In the genomic region with DNA sequence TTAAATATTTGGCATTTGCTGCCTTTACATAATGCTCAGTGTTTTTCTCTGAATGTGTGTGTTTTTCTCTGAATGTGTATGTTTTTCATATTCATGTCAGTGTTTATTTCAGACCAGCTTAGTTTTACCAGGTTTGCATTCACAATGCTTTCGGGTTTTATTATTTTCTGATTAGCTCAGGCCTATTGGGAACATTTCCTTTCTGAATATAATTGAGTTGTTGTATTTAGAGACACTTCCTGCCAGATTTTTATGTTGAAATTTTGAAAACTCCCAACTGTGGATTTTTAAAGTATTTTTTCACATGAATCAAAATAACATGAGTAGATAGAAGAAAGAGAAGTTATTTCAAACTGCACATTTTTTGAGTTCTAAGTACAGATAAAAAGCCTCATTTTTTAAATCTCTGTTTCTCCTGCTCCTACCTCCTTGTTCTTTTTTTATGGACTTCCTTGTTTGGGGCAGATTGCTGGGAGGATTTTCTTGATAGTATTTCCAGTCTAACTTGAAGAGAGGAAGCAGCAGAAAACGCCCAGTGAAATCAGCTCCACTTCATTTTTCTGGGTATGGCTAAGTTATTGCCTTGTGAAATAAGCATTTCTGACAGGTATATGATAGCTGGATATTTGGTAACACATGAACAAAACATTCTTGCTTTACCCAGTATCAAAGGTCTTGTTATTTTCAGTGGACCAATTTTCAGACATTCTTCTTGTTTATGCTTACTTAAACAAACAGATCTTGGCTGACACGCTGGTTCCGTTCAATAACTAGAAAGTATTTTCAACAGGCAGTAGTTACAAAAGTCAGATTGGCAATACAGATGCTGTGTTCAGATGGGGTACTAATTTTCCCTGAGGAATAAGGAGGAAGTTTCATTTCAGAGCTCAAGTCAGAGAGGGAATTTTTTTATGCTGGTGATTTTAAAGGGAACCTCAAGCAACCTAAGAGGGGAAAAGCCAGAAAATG, we compare ENCODE assay signal across 12 cellular contexts.
A peak's percentile ranks its signal among the peaks of the same experiment; 100 is the strongest.
DNase-seq lines count a peak whose midpoint lies in the region; ATAC-seq and TF ChIP-seq lines count a peak whose summit lies in the region.
"Had no signal": no experiment of that assay in that cellular context is flagged by ENCODE, and none has a peak within 500 bp of the region (broad histone marks: within the 10 kb centered on the region; RNA-seq: fewer than 3 reads in every experiment).

No MANE protein-coding gene starts in this region.

- H3K9me2 ChIP-seq in Karpas-422 (replicated peaks; ENCODE audit: insufficient read depth, low read length): no peaks in the 10 kb centered on the region

- H3K36me3 Mint-ChIP-seq in Calu3 (ENCODE audit: insufficient read depth, unreplicated experiment): no peaks in the 10 kb centered on the region

- H2AFZ ChIP-seq in osteoblast (ENCODE audit: low read length): no peak overlapping the region
- no peak overlapping the region for H2AFZ ChIP-seq in Karpas-422 (ENCODE audit: low read length)

- TF ChIP-seq CTCF in Calu3 (IDR thresholded peaks at IDR 0.05; ENCODE audit: unreplicated experiment): no peak
- no peak for TF ChIP-seq CTCF in breast epithelium (IDR thresholded peaks at IDR 0.05)
- no peak for TF ChIP-seq CTCF in heart left ventricle (IDR thresholded peaks at IDR 0.05)
- no peak for TF ChIP-seq CTCF in osteoblast (IDR thresholded peaks at IDR 0.05; ENCODE audit: extremely low read depth, low read depth, low read length)

- H3K9me3 ChIP-seq in breast epithelium: no peaks in the 10 kb centered on the region
- no peaks in the 10 kb centered on the region for H3K9me3 ChIP-seq in heart left ventricle
- H3K9me3 ChIP-seq in osteoblast (ENCODE audit: low read depth, low read length): no peaks in the 10 kb centered on the region
- no peaks in the 10 kb centered on the region for H3K9me3 ChIP-seq in Karpas-422 (ENCODE audit: low read length)
- H3K9me3 ChIP-seq: BE2C had no signal

- H4K20me1 ChIP-seq in osteoblast (ENCODE audit: insufficient read depth, low read length) (no peaks in the 10 kb centered on the region), Karpas-422 (ENCODE audit: insufficient read depth, low read depth, low read length) (no peaks in the 10 kb centered on the region)

- no peaks in the 10 kb centered on the region for H3K9me3 Mint-ChIP-seq in Calu3 (ENCODE audit: low read depth, unreplicated experiment)
- H3K9me3 Mint-ChIP-seq: activated B cell treated with CpG ODN at 0.5 μM for 24 hours had no signal

- H3K27me3 ChIP-seq in breast epithelium (no peaks in the 10 kb centered on the region), heart left ventricle (no peaks in the 10 kb centered on the region), osteoblast (ENCODE audit: insufficient read depth, low read length) (no peaks in the 10 kb centered on the region), Karpas-422 (ENCODE audit: low read length) (no peaks in the 10 kb centered on the region)
- H3K27me3 ChIP-seq: BE2C had no signal

- H3K4me1 ChIP-seq in breast epithelium: no peaks in the 10 kb centered on the region
- H3K4me1 ChIP-seq in heart left ventricle: peaks cover 0 to 31% (median 16%) of the 10 kb centered on the region in 12 donors
- no peaks in the 10 kb centered on the region for H3K4me1 ChIP-seq in osteoblast (ENCODE audit: insufficient read depth, low read length)
- no peaks in the 10 kb centered on the region for H3K4me1 ChIP-seq in Karpas-422 (ENCODE audit: low read length)

- no peak overlapping the region for H3K4me2 ChIP-seq in osteoblast (ENCODE audit: insufficient read depth, low read length)
- no peak overlapping the region for H3K4me2 ChIP-seq in Karpas-422 (ENCODE audit: low read depth, low read length, poor library complexity, severe bottlenecking)

- peaks cover 7% of the 10 kb centered on the region for H3K4me1 Mint-ChIP-seq in Calu3 (ENCODE audit: low read depth, unreplicated experiment)
- H3K4me1 Mint-ChIP-seq: activated B cell treated with CpG ODN at 0.5 μM for 24 hours had no signal

- H3K27me3 Mint-ChIP-seq in Calu3 (ENCODE audit: unreplicated experiment): no peaks in the 10 kb centered on the region
- H3K27me3 Mint-ChIP-seq: activated B cell treated with CpG ODN at 0.5 μM for 24 hours had no signal

- TF ChIP-seq POLR2A in breast epithelium (IDR thresholded peaks at IDR 0.05): no peak
- TF ChIP-seq POLR2A in heart left ventricle (IDR thresholded peaks at IDR 0.05): no peak

- 37 to 55% (median 39%) methylated on average over 4 of the region's 4 CpGs for WGBS in heart left ventricle, 4 donors

- H3K27ac Mint-ChIP-seq in Calu3 (ENCODE audit: unreplicated experiment): peak overlapping the region; percentile 33
- H3K27ac Mint-ChIP-seq: activated B cell treated with CpG ODN at 0.5 μM for 24 hours had no signal

- BruUV-seq in Calu3 (replicated peaks; lab: Mats Ljungman, UMichigan): no TSS peak

- peak in 2 of 4 donors; percentile 62 to 63 for ATAC-seq in heart left ventricle
- no peak for ATAC-seq in HG03108 (IDR thresholded peaks at IDR 0.05; ENCODE audit: unreplicated experiment)
- ATAC-seq in HG03354 (IDR thresholded peaks at IDR 0.05; ENCODE audit: poor library complexity, severe bottlenecking, unreplicated experiment): no peak
- ATAC-seq: activated T-cell treated with anti-CD3 and anti-CD28 coated beads, Interleukin-2, amount 50 U/mL, for 4 hours had no signal

- CTCF ChIA-PET in Calu3 (lab: Charles Lee): no interaction called here

- H3K4me3 ChIP-seq in breast epithelium: no peak overlapping the region
- peak overlapping the region in 4 of 12 donors; percentile 2 to 25 (median 12) for H3K4me3 ChIP-seq in heart left ventricle
- no peak overlapping the region for H3K4me3 ChIP-seq in osteoblast (ENCODE audit: insufficient read depth, low read length)
- H3K4me3 ChIP-seq in Karpas-422 (ENCODE audit: low read length): no peak overlapping the region

- intact Hi-C loops in Calu3 (cut with micrococcal nuclease; ENCODE audit: unreplicated experiment): no loop called here
- intact Hi-C loops in breast epithelium (cut with DNase I; ENCODE audit: low total_unique reads): loop anchor here (2.0 kb wide), 1 partner anchor 45 kb away; no protein-coding TSS in a partner anchor
- intact Hi-C loops in heart left ventricle (cut with DNase I): loop anchor here in 1 of 10 donors (5.0 kb wide), 1 partner anchor 79 kb away; a partner anchor contains a TSS

- peak overlapping the region; percentile 30 to 65 for H3K27ac ChIP-seq in breast epithelium
- peak overlapping the region; percentile 55 to 85 (median 70) for H3K27ac ChIP-seq in heart left ventricle
- H3K27ac ChIP-seq in osteoblast (ENCODE audit: low read depth, low read length): no peak overlapping the region
- no peak overlapping the region for H3K27ac ChIP-seq in Karpas-422 (ENCODE audit: low read length)

- no peak overlapping the region for H3K9ac ChIP-seq in Karpas-422 (ENCODE audit: low read length)

- H3K4me3 Mint-ChIP-seq in Calu3 (ENCODE audit: low read depth, unreplicated experiment): no peak overlapping the region
- H3K4me3 Mint-ChIP-seq: activated B cell treated with CpG ODN at 0.5 μM for 24 hours; activated T-cell treated with anti-CD3 and anti-CD28 coated beads, Interleukin-2, amount 50 U/mL, for 4 hours had no signal

- DNase-seq in Calu3: no peak
- DNase-seq in breast epithelium (ENCODE audit: low spot score in 2 of 2): no peak
- DNase-seq in heart left ventricle: peak in 1 of 5 donors; percentile 18
- DNase-seq in pons (ENCODE audit: low spot score): peak; percentile 15
- no peak for DNase-seq in osteoblast (ENCODE audit: insufficient read length, low spot score, missing footprints)
- no peak for DNase-seq in Karpas-422
- DNase-seq: activated B cell treated with CpG ODN at 0.5 μM for 24 hours; activated T-cell treated with anti-CD3 and anti-CD28 coated beads, Interleukin-2, amount 50 U/mL, for 4 hours; BE2C; MM.1S had no signal

- H3K79me2 ChIP-seq in osteoblast (ENCODE audit: insufficient read depth, low read length) (no peaks in the 10 kb centered on the region), Karpas-422 (ENCODE audit: low read length) (no peaks in the 10 kb centered on the region)

- H3K36me3 ChIP-seq in breast epithelium: no peaks in the 10 kb centered on the region
- peaks cover 0 to 45% (median 11%) of the 10 kb centered on the region in 9 donors for H3K36me3 ChIP-seq in heart left ventricle
- peaks cover 7% of the 10 kb centered on the region for H3K36me3 ChIP-seq in osteoblast (ENCODE audit: insufficient read depth, low read length)
- no peaks in the 10 kb centered on the region for H3K36me3 ChIP-seq in Karpas-422 (ENCODE audit: insufficient read depth, low read length)

Comparison
In these comparisons a context has a peak if more than half of its experiments do, and no peak if none do; other contexts are left out.
1. H3K27ac ChIP-seq: peak in breast epithelium (2 of 2) and heart left ventricle (12 of 12); none in osteoblast (single experiment) and Karpas-422 (single experiment).